10 cellular contexts compared by ENCODE assay signal in the genomic region with DNA sequence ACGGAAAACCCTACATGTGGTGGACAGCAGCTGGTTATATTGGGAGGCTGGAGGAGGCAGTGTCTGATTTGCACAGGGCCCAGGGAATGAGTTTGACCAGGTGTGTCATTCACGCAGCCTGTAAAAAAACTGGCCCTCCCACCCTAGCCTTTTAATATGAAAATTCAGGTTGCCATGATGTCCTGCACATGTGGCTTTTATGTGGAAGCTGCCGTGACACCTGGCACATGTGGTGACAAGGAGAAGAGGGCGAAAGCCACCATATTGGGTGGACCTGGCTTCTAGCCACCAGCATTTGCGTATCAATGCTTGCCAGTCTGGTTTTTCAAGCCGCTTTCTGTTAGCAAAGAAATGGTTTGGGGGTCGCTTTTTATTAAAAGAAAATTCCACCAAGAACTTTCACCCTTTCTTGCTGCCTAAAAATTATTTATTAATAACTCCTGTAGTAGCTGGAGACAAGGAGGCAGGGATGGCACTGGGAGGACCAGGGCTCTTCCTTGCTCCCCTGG. TPM values are rescaled to one million over a fixed set of nuclear protein-coding genes. Genes with fewer than 3 reads are reported as not detected.
"Had no signal": no experiment of that assay in that cellular context is flagged by ENCODE, and none has a peak within 500 bp of the region (broad histone marks: within the 10 kb centered on the region; RNA-seq: fewer than 3 reads in every experiment).

No MANE protein-coding gene starts in this region.

- H3K4me2 ChIP-seq: GM23338 had no signal

- H3K27ac Mint-ChIP-seq: GM23338, H9, HFFc6 had no signal

- H3K27ac ChIP-seq: GM23248 had no signal

- H3K4me1 Mint-ChIP-seq: GM23338 had no signal

- H2AFZ ChIP-seq: GM23248, GM23338 had no signal

- H3K4me3 ChIP-seq: GM23248, GM23338, HAP-1 had no signal

- H3K36me3 ChIP-seq: HAP-1 had no signal

- H3K9ac ChIP-seq: GM23248 had no signal

- ATAC-seq: HCT116 had no signal

- FAIRE-seq: H1, H54 had no signal

- DNase-seq: GOT3, H7, H9, HFFc6 had no signal

- H3K4me1 ChIP-seq: HAP-1 had no signal

- H3K4me3 Mint-ChIP-seq: GM23338, H9, HFFc6 had no signal

RNA-seq across cellular contexts. Expression of gene ZNF280A, which starts 54.9 kb away (rescaled TPM):
- total RNA-seq: GM23248, GM23338 had no signal
- polyA plus RNA-seq: GM23248, GM23338 had no signal
